In the genomic region with DNA sequence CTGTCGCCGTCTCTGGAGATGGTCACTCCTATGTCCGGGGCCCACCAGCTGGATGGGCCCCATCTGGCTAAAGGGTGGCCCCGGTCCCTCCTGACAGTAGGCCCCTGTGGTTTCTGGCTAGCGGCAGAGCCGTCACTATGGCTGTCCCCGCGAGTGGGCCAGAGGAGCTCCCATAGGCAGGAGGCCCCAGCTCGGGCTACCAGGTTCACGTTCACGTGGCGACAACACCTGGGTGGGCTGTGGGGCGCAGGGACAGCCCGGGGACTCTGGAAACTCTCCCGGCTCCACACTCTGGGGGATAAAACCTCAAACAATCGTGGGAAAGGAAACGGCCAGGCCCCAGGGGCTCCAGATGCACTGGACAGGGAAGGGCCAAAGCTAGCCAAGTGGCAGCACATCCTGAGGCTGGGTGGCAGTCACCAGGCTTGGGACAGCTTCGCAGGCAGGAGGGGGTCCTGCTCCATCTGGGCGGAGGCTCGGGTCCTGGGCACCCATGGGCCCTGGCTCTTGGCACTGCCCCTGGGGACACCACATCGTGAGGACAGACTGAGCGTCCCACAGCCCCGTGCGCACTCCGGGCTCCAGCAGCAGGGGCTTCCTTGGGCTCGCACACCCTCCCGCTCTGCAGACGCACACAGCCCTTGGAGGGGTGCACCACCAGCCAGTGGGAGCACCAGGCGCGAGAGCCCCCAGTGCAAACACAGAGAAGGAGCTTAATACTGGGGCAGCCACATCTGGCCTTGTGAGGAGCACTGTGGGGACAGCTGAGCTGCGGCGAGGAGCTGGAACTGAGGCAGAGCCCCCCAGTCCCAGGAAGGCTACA, we compare ENCODE assay signal across 11 cellular contexts. TPM values are rescaled to one million over a fixed set of nuclear protein-coding genes. Genes with fewer than 3 reads are reported as not detected.
DNase-seq lines count a peak whose midpoint lies in the region; ATAC-seq and TF ChIP-seq lines count a peak whose summit lies in the region.
"Had no signal": no experiment of that assay in that cellular context is flagged by ENCODE, and none has a peak within 500 bp of the region (broad histone marks: within the 10 kb centered on the region; RNA-seq: fewer than 3 reads in every experiment).

No MANE protein-coding gene starts in this region.

- H3K4me3 Mint-ChIP-seq in activated CD8-positive, alpha-beta T cell treated with anti-CD3 and anti-CD28 coated beads for 36 hours = peak overlapping the region; percentile 94
- H3K4me3 Mint-ChIP-seq in stimulated activated naive B cell treated with anti-CD40 and anti-IgM and Interleukin-4, amounts not matched to agents 10 μg/mL and 1 μg/mL and 100 μg/mL, for 72 hours = peak overlapping the region; percentile 74 to 76

- TF ChIP-seq CTCF in SK-N-SH (IDR thresholded peaks at IDR 0.05) = no peak
- peak; percentile 13 for TF ChIP-seq CTCF in activated CD8-positive, alpha-beta T cell treated with anti-CD3 and anti-CD28 coated beads for 36 hours (IDR thresholded peaks at IDR 0.05)

- DNase-seq in SK-N-SH = no peak
- DNase-seq in activated CD8-positive, alpha-beta T cell treated with anti-CD3 and anti-CD28 coated beads for 36 hours = peak; percentile 33
- DNase-seq in stimulated activated naive B cell treated with anti-CD40 and anti-IgM and Interleukin-4, amounts not matched to agents 10 μg/mL and 1 μg/mL and 100 μg/mL, for 72 hours = no peak
- DNase-seq in SHP77 treated with DMSO at 0.1 percent for 48 hours (lab: John Stamatoyannopoulos, UW) = no peak
- DNase-seq: NCI-H146, SJCRH30 had no signal

- H3K9me2 ChIP-seq in SK-N-SH = no peaks in the 10 kb centered on the region

- no peak for ATAC-seq in SK-N-SH treated with all-trans-retinoic acid at 6 μM for 48 hours
- no peak for ATAC-seq in activated CD8-positive, alpha-beta T cell treated with anti-CD3 and anti-CD28 coated beads for 36 hours
- no peak for ATAC-seq in stimulated activated naive B cell treated with anti-CD40 and anti-IgM and Interleukin-4, amounts not matched to agents 10 μg/mL and 1 μg/mL and 100 μg/mL, for 72 hours (replicated peaks)
- ATAC-seq in GM21825 (IDR thresholded peaks at IDR 0.05; ENCODE audit: unreplicated experiment) = no peak
- ATAC-seq in GM19397 (IDR thresholded peaks at IDR 0.05; ENCODE audit: unreplicated experiment) = no peak

- peaks cover 3% of the 10 kb centered on the region for H3F3A ChIP-seq in SK-N-SH (replicated peaks; ENCODE audit: insufficient read depth)

- intact Hi-C loops in activated CD8-positive, alpha-beta T cell treated with anti-CD3 and anti-CD28 coated beads for 36 hours (cut with micrococcal nuclease) = no loop called here

- H3K9ac ChIP-seq in SK-N-SH = no peak overlapping the region

- H3K27me3 Mint-ChIP-seq in activated CD8-positive, alpha-beta T cell treated with anti-CD3 and anti-CD28 coated beads for 36 hours = no peaks in the 10 kb centered on the region
- no peaks in the 10 kb centered on the region for H3K27me3 Mint-ChIP-seq in stimulated activated naive B cell treated with anti-CD40 and anti-IgM and Interleukin-4, amounts not matched to agents 10 μg/mL and 1 μg/mL and 100 μg/mL, for 72 hours

- H3K4me3 ChIP-seq in SK-N-SH (ENCODE audit: low read depth in 2 of 2, low read length in 1 of 2) (no peak overlapping the region), esophagus (ENCODE audit: low read depth in 1 of 2, low read length in 2 of 2) (peak overlapping the region in 1 of 2 donors; percentile 18)
- H3K4me3 ChIP-seq: SJCRH30 had no signal

- peaks cover 39% of the 10 kb centered on the region for H3K36me3 Mint-ChIP-seq in activated CD8-positive, alpha-beta T cell treated with anti-CD3 and anti-CD28 coated beads for 36 hours (ENCODE audit: low read depth)
- H3K36me3 Mint-ChIP-seq in stimulated activated naive B cell treated with anti-CD40 and anti-IgM and Interleukin-4, amounts not matched to agents 10 μg/mL and 1 μg/mL and 100 μg/mL, for 72 hours = peaks cover 27% of the 10 kb centered on the region in 2 donors

- H3K4me1 Mint-ChIP-seq in activated CD8-positive, alpha-beta T cell treated with anti-CD3 and anti-CD28 coated beads for 36 hours (ENCODE audit: low read depth) = peaks cover 52% of the 10 kb centered on the region
- peaks cover 52 to 76% of the 10 kb centered on the region in 2 donors for H3K4me1 Mint-ChIP-seq in stimulated activated naive B cell treated with anti-CD40 and anti-IgM and Interleukin-4, amounts not matched to agents 10 μg/mL and 1 μg/mL and 100 μg/mL, for 72 hours

- whole genome bisulfite sequencing in SK-N-SH (ENCODE audit: low lambda C conversion rate) = 84% methylated on average over 4 of the region's 32 CpGs
- 75 to 79% methylated on average over 32 of the region's 32 CpGs for WGBS in esophagus, 2 donors

- H3K9me3 ChIP-seq in SK-N-SH (no peaks in the 10 kb centered on the region), esophagus (ENCODE audit: control insufficient read depth in 2 of 2, insufficient read depth in 1 of 2, low read depth in 1 of 2, low read length in 1 of 2) (peaks cover 0 to 2% of the 10 kb centered on the region in 2 donors)
- H3K9me3 ChIP-seq: SJCRH30 had no signal

- no peak for TF ChIP-seq RAD21 in SK-N-SH (IDR thresholded peaks at IDR 0.05; ENCODE audit: low read length)

- H3K27ac ChIP-seq in SK-N-SH (ENCODE audit: low read depth in 2 of 2, low read length in 1 of 2) = peak overlapping the region in 1 of 2 experiments; percentile 44; a peak in 2 of 4 replicates
- H3K27ac ChIP-seq in esophagus (ENCODE audit: low read depth in 2 of 2, low read length in 1 of 2) = peak overlapping the region; percentile 45 to 53
- H3K27ac ChIP-seq: 22Rv1, SJCRH30 had no signal

- H3K36me3 ChIP-seq in SK-N-SH (replicated peaks in 1 of 2; ENCODE audit: control insufficient read depth in 1 of 2, insufficient read depth in 2 of 2, low read length in 1 of 2) = peaks cover 0 to 21% of the 10 kb centered on the region in 2 experiments
- H3K36me3 ChIP-seq in esophagus (ENCODE audit: control insufficient read depth in 2 of 2, insufficient read depth in 2 of 2, low read length in 1 of 2) = peaks cover 0 to 23% of the 10 kb centered on the region in 2 donors
- H3K36me3 ChIP-seq: SJCRH30 had no signal

- H2AFZ ChIP-seq in SK-N-SH (ENCODE audit: low read depth) = no peak overlapping the region

- POLR2A ChIA-PET in SK-N-SH (lab: Yijun Ruan, JAX) = no interaction called here
- POLR2A ChIA-PET in activated CD8-positive, alpha-beta T cell treated with anti-CD3 and anti-CD28 coated beads for 36 hours (lab: Charles Lee) = interaction anchor here (0.8 to 8.0 kb wide), 16 partner anchors 9 to 396 kb away, joined by 3 to 61 read pairs (median 4); partner anchors contain the start of genes MVD and SNAI3

- 0 out of 2 replicates have a peak, but pooled peaks cover 6% of the 10 kb centered on the region for H4K20me1 ChIP-seq in SK-N-SH (ENCODE audit: insufficient read depth)

- CTCF ChIA-PET in SK-N-SH (lab: Yijun Ruan, JAX) = interaction anchor here (0.7 to 1.3 kb wide), 3 partner anchors 17 to 466 kb away, joined by 3 read pairs; no protein-coding TSS in a partner anchor
- CTCF ChIA-PET in activated CD8-positive, alpha-beta T cell treated with anti-CD3 and anti-CD28 coated beads for 36 hours (lab: Charles Lee) = interaction anchor here (0.8 to 4.2 kb wide), 13 partner anchors 14 to 156 kb away, joined by 3 to 16 read pairs (median 4); partner anchors contain the start of gene SNAI3

- no peak for TF ChIP-seq EP300 in SK-N-SH (IDR thresholded peaks at IDR 0.05; ENCODE audit: borderline replicate concordance in 1 of 2, low read depth in 1 of 2, low read length in 1 of 2)

- H3K27me3 ChIP-seq in SK-N-SH (ENCODE audit: insufficient read depth) = no peaks in the 10 kb centered on the region
- H3K27me3 ChIP-seq in esophagus (ENCODE audit: control insufficient read depth in 1 of 2, insufficient read depth in 2 of 2, low read length in 2 of 2) = no peaks in the 10 kb centered on the region
- H3K27me3 ChIP-seq: SJCRH30 had no signal

- peak overlapping the region; percentile 76; the same call in 1 of the 2 replicates for H3K4me2 ChIP-seq in SK-N-SH

- peak overlapping the region; percentile 97 for H3K27ac Mint-ChIP-seq in activated CD8-positive, alpha-beta T cell treated with anti-CD3 and anti-CD28 coated beads for 36 hours
- H3K27ac Mint-ChIP-seq in stimulated activated naive B cell treated with anti-CD40 and anti-IgM and Interleukin-4, amounts not matched to agents 10 μg/mL and 1 μg/mL and 100 μg/mL, for 72 hours = peak overlapping the region; percentile 77

- H3K9me3 Mint-ChIP-seq in activated CD8-positive, alpha-beta T cell treated with anti-CD3 and anti-CD28 coated beads for 36 hours = no peaks in the 10 kb centered on the region
- no peaks in the 10 kb centered on the region for H3K9me3 Mint-ChIP-seq in stimulated activated naive B cell treated with anti-CD40 and anti-IgM and Interleukin-4, amounts not matched to agents 10 μg/mL and 1 μg/mL and 100 μg/mL, for 72 hours

- peaks cover 39% of the 10 kb centered on the region for H3K79me2 ChIP-seq in SK-N-SH (ENCODE audit: insufficient read depth)

- H3K4me1 ChIP-seq in SK-N-SH (ENCODE audit: control insufficient read depth in 1 of 2, insufficient read depth in 2 of 2, low read depth in 1 of 2, low read length in 1 of 2) (peaks cover 9 to 13% of the 10 kb centered on the region in 2 experiments; a peak in 3 of 4 replicates), esophagus (ENCODE audit: control insufficient read depth in 2 of 2, insufficient read depth in 2 of 2, low read length in 1 of 2) (peaks cover 3 to 9% of the 10 kb centered on the region in 2 donors)
- H3K4me1 ChIP-seq: SJCRH30 had no signal

RNA-seq across cellular contexts. Expression of gene RNF166, which starts 4.5 kb away (rescaled TPM):
- polyA plus RNA-seq in SK-N-SH (2012; rRNA removed) (17.0 and 17.2 TPM in 2 replicates), esophagus (10 to 100 TPM in 1 of 2 donors, 1 to 10 TPM in 1; 5.2 to 11.7 TPM)
- 7.5 and 11.2 TPM in 2 replicates for polyA plus RNA-seq in SK-N-SH (2012; cell fraction: cytosol; rRNA removed)
- polyA plus RNA-seq in SK-N-SH (2012; cell fraction: nucleus; rRNA removed) = 29.1 and 45.4 TPM in 2 replicates
- total RNA-seq in activated CD8-positive, alpha-beta T cell treated with anti-CD3 and anti-CD28 coated beads for 36 hours = 10 to 100 TPM; 80.7 to 82.4 TPM

RNA-seq across cellular contexts. Expression of gene CTU2, which starts 4.6 kb away (rescaled TPM):
- polyA plus RNA-seq in SK-N-SH (2012; rRNA removed) (16.2 and 16.5 TPM in 2 replicates), esophagus (10 to 100 TPM; 10.4 to 11.0 TPM)
- 6.3 and 9.8 TPM in 2 replicates for polyA plus RNA-seq in SK-N-SH (2012; cell fraction: cytosol; rRNA removed)
- polyA plus RNA-seq in SK-N-SH (2012; cell fraction: nucleus; rRNA removed) = 32.4 and 41.1 TPM in 2 replicates
- 10 to 100 TPM; 37.1 to 37.8 TPM for total RNA-seq in activated CD8-positive, alpha-beta T cell treated with anti-CD3 and anti-CD28 coated beads for 36 hours

RNA-seq across cellular contexts. Expression of gene SNAI3, which starts 15.4 kb away (rescaled TPM):
- polyA plus RNA-seq in SK-N-SH (2012; rRNA removed) = 0.03 and 0.18 TPM in 2 replicates
- polyA plus RNA-seq in SK-N-SH (2012; cell fraction: cytosol; rRNA removed) = 0.06 and 0.09 TPM in 2 replicates
- 0.24 and 0.32 TPM in 2 replicates for polyA plus RNA-seq in SK-N-SH (2012; cell fraction: nucleus; rRNA removed)
- 1 to 10 TPM; 5.2 to 5.3 TPM for total RNA-seq in activated CD8-positive, alpha-beta T cell treated with anti-CD3 and anti-CD28 coated beads for 36 hours
- polyA plus RNA-seq in esophagus = under 1 TPM; 0.24 to 0.28 TPM

RNA-seq across cellular contexts. Expression of gene MVD, which starts 38.9 kb away (rescaled TPM):
- polyA plus RNA-seq in SK-N-SH (2012; rRNA removed) (14.7 and 15.7 TPM in 2 replicates), esophagus (100 to 1,000 TPM in 1 of 2 donors, 10 to 100 TPM in 1; 92.5 to 149 TPM)
- polyA plus RNA-seq in SK-N-SH (2012; cell fraction: cytosol; rRNA removed) = 4.4 and 8.4 TPM in 2 replicates
- polyA plus RNA-seq in SK-N-SH (2012; cell fraction: nucleus; rRNA removed) = 42.1 and 57.2 TPM in 2 replicates
- 10 to 100 TPM; 83.1 to 89.9 TPM for total RNA-seq in activated CD8-positive, alpha-beta T cell treated with anti-CD3 and anti-CD28 coated beads for 36 hours

RNA-seq across cellular contexts. Expression of gene CYBA, which starts 50.9 kb away (rescaled TPM):
- polyA plus RNA-seq in SK-N-SH (2012; rRNA removed) (116 and 176 TPM in 2 replicates), esophagus (10 to 100 TPM; 58.5 to 67.8 TPM)
- 60.0 and 85.5 TPM in 2 replicates for polyA plus RNA-seq in SK-N-SH (2012; cell fraction: cytosol; rRNA removed)
- 142 and 154 TPM in 2 replicates for polyA plus RNA-seq in SK-N-SH (2012; cell fraction: nucleus; rRNA removed)
- total RNA-seq in activated CD8-positive, alpha-beta T cell treated with anti-CD3 and anti-CD28 coated beads for 36 hours = 100 to 1,000 TPM; 230 to 236 TPM
